1 cellular context compared by ENCODE assay signal in genomic region chr2:218659258-218659987, GRCh38.
TF ChIP-seq lines count a peak whose summit lies in the region.

A gene with protein sequence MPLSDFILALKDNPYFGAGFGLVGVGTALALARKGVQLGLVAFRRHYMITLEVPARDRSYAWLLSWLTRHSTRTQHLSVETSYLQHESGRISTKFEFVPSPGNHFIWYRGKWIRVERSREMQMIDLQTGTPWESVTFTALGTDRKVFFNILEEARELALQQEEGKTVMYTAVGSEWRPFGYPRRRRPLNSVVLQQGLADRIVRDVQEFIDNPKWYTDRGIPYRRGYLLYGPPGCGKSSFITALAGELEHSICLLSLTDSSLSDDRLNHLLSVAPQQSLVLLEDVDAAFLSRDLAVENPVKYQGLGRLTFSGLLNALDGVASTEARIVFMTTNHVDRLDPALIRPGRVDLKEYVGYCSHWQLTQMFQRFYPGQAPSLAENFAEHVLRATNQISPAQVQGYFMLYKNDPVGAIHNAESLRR (plus strand): TSS chr2:218659683. CDS start chr2:218660988, 1,305 bp downstream.
A gene with protein sequence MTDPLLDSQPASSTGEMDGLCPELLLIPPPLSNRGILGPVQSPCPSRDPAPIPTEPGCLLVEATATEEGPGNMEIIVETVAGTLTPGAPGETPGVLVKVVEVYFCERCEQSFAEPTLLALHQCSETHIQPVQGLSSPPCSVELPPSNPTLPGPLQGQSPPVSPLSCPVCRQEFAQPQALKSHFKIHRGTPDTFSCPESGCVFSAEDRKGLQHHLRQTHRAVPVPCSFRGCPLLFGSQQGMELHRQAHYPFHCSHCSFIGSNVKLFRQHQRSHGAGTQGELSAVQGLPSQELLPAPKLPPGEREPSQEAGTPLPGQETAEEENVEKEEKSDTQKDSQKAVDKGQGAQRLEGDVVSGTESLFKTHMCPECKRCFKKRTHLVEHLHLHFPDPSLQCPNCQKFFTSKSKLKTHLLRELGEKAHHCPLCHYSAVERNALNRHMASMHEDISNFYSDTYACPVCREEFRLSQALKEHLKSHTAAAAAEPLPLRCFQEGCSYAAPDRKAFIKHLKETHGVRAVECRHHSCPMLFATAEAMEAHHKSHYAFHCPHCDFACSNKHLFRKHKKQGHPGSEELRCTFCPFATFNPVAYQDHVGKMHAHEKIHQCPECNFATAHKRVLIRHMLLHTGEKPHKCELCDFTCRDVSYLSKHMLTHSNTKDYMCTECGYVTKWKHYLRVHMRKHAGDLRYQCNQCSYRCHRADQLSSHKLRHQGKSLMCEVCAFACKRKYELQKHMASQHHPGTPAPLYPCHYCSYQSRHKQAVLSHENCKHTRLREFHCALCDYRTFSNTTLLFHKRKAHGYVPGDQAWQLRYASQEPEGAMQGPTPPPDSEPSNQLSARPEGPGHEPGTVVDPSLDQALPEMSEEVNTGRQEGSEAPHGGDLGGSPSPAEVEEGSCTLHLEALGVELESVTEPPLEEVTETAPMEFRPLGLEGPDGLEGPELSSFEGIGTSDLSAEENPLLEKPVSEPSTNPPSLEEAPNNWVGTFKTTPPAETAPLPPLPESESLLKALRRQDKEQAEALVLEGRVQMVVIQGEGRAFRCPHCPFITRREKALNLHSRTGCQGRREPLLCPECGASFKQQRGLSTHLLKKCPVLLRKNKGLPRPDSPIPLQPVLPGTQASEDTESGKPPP (N-terminal part only) (minus strand): TSS chr2:218659623. CDS start chr2:218656429, 3,194 bp downstream.

TF ChIP-seq in GM12878, 131 proteins besides CTCF, POLR2A, EP300 and RAD21 (continued from another document and continues in another):
- TF ChIP-seq, protein P1, sequence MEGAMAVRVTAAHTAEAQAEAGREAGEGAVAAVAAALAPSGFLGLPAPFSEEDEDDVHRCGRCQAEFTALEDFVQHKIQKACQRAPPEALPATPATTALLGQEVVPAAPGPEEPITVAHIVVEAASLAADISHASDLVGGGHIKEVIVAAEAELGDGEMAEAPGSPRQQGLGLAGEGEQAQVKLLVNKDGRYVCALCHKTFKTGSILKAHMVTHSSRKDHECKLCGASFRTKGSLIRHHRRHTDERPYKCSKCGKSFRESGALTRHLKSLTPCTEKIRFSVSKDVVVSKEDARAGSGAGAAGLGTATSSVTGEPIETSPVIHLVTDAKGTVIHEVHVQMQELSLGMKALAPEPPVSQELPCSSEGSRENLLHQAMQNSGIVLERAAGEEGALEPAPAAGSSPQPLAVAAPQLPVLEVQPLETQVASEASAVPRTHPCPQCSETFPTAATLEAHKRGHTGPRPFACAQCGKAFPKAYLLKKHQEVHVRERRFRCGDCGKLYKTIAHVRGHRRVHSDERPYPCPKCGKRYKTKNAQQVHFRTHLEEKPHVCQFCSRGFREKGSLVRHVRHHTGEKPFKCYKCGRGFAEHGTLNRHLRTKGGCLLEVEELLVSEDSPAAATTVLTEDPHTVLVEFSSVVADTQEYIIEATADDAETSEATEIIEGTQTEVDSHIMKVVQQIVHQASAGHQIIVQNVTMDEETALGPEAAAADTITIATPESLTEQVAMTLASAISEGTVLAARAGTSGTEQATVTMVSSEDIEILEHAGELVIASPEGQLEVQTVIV (IDR thresholded peaks at IDR 0.05; ENCODE audit: borderline replicate concordance, partially characterized antibody): peak; percentile 26
- no peak for TF ChIP-seq MYB (IDR thresholded peaks at IDR 0.05; ENCODE audit: borderline replicate concordance, low read depth, low read length)
- no peak; the same call in 1 of the 2 replicates for TF ChIP-seq NRF1 (conservative IDR thresholded peaks at IDR 0.05; ENCODE audit: low read depth, low read length)
- TF ChIP-seq, protein P2, sequence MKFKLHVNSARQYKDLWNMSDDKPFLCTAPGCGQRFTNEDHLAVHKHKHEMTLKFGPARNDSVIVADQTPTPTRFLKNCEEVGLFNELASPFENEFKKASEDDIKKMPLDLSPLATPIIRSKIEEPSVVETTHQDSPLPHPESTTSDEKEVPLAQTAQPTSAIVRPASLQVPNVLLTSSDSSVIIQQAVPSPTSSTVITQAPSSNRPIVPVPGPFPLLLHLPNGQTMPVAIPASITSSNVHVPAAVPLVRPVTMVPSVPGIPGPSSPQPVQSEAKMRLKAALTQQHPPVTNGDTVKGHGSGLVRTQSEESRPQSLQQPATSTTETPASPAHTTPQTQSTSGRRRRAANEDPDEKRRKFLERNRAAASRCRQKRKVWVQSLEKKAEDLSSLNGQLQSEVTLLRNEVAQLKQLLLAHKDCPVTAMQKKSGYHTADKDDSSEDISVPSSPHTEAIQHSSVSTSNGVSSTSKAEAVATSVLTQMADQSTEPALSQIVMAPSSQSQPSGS (IDR thresholded peaks at IDR 0.05; ENCODE audit: low read length): no peak
- no peak for TF ChIP-seq TAF1 (IDR thresholded peaks at IDR 0.05; ENCODE audit: borderline replicate concordance, low read depth, low read length)
- TF ChIP-seq STAT3 (IDR thresholded peaks at IDR 0.05; ENCODE audit: low read depth, low read length): no peak
- TF ChIP-seq TCF3 (IDR thresholded peaks at IDR 0.05; ENCODE audit: borderline replicate concordance, insufficient read depth, low read depth, low read length): no peak
- peak; percentile 90 for TF ChIP-seq TCF7 (IDR thresholded peaks at IDR 0.05; ENCODE audit: borderline replicate concordance)
- TF ChIP-seq RBBP5 (conservative IDR thresholded peaks at IDR 0.05): no peak
- no peak for TF ChIP-seq SREBF1 (IDR thresholded peaks at IDR 0.05; ENCODE audit: low read length)
- TF ChIP-seq IKZF1 (conservative IDR thresholded peaks at IDR 0.05): peak; percentile 80; the same call in 1 of the 2 replicates
- TF ChIP-seq YBX1 (IDR thresholded peaks at IDR 0.05): no peak
- no peak for TF ChIP-seq MTA2 (IDR thresholded peaks at IDR 0.05; ENCODE audit: low read depth)
- TF ChIP-seq, protein P3, sequence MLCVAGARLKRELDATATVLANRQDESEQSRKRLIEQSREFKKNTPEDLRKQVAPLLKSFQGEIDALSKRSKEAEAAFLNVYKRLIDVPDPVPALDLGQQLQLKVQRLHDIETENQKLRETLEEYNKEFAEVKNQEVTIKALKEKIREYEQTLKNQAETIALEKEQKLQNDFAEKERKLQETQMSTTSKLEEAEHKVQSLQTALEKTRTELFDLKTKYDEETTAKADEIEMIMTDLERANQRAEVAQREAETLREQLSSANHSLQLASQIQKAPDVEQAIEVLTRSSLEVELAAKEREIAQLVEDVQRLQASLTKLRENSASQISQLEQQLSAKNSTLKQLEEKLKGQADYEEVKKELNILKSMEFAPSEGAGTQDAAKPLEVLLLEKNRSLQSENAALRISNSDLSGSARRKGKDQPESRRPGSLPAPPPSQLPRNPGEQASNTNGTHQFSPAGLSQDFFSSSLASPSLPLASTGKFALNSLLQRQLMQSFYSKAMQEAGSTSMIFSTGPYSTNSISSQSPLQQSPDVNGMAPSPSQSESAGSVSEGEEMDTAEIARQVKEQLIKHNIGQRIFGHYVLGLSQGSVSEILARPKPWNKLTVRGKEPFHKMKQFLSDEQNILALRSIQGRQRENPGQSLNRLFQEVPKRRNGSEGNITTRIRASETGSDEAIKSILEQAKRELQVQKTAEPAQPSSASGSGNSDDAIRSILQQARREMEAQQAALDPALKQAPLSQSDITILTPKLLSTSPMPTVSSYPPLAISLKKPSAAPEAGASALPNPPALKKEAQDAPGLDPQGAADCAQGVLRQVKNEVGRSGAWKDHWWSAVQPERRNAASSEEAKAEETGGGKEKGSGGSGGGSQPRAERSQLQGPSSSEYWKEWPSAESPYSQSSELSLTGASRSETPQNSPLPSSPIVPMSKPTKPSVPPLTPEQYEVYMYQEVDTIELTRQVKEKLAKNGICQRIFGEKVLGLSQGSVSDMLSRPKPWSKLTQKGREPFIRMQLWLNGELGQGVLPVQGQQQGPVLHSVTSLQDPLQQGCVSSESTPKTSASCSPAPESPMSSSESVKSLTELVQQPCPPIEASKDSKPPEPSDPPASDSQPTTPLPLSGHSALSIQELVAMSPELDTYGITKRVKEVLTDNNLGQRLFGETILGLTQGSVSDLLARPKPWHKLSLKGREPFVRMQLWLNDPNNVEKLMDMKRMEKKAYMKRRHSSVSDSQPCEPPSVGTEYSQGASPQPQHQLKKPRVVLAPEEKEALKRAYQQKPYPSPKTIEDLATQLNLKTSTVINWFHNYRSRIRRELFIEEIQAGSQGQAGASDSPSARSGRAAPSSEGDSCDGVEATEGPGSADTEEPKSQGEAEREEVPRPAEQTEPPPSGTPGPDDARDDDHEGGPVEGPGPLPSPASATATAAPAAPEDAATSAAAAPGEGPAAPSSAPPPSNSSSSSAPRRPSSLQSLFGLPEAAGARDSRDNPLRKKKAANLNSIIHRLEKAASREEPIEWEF (IDR thresholded peaks at IDR 0.05; ENCODE audit: insufficient replicate concordance, low read depth, low read length): no peak
- TF ChIP-seq, protein P4, sequence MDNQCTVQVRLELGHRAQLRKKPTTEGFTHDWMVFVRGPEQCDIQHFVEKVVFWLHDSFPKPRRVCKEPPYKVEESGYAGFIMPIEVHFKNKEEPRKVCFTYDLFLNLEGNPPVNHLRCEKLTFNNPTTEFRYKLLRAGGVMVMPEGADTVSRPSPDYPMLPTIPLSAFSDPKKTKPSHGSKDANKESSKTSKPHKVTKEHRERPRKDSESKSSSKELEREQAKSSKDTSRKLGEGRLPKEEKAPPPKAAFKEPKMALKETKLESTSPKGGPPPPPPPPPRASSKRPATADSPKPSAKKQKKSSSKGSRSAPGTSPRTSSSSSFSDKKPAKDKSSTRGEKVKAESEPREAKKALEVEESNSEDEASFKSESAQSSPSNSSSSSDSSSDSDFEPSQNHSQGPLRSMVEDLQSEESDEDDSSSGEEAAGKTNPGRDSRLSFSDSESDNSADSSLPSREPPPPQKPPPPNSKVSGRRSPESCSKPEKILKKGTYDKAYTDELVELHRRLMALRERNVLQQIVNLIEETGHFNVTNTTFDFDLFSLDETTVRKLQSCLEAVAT (IDR thresholded peaks at IDR 0.05): peak; percentile 99
- TF ChIP-seq ZBTB33 (IDR thresholded peaks at IDR 0.05): no peak
- TF ChIP-seq RB1 (IDR thresholded peaks at IDR 0.05; ENCODE audit: borderline replicate concordance): peak; percentile 83; the same call in 1 of the 2 replicates
- no peak for TF ChIP-seq BCL11A (IDR thresholded peaks at IDR 0.05; ENCODE audit: low read depth, low read length)
- peak in 1 of 2 experiments; percentile 77; a peak in 2 of 3 replicates for TF ChIP-seq EGR1 (IDR thresholded peaks at IDR 0.05; ENCODE audit: borderline replicate concordance in 1 of 2, low read depth in 2 of 2, low read length in 2 of 2)
- TF ChIP-seq, protein P5, sequence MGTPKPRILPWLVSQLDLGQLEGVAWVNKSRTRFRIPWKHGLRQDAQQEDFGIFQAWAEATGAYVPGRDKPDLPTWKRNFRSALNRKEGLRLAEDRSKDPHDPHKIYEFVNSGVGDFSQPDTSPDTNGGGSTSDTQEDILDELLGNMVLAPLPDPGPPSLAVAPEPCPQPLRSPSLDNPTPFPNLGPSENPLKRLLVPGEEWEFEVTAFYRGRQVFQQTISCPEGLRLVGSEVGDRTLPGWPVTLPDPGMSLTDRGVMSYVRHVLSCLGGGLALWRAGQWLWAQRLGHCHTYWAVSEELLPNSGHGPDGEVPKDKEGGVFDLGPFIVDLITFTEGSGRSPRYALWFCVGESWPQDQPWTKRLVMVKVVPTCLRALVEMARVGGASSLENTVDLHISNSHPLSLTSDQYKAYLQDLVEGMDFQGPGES (IDR thresholded peaks at IDR 0.05): no peak
- no peak for TF ChIP-seq SREBF2 (IDR thresholded peaks at IDR 0.05; ENCODE audit: low read length)
- TF ChIP-seq JUND (IDR thresholded peaks at IDR 0.05; ENCODE audit: low read depth, low read length): no peak
- TF ChIP-seq EED (IDR thresholded peaks at IDR 0.05; ENCODE audit: low read depth): no peak
- TF ChIP-seq SUZ12 (IDR thresholded peaks at IDR 0.05; ENCODE audit: unreplicated experiment): no peak
- no peak for TF ChIP-seq KLF5 (IDR thresholded peaks at IDR 0.05; ENCODE audit: partially characterized antibody)
- TF ChIP-seq PBX3 (IDR thresholded peaks at IDR 0.05; ENCODE audit: insufficient replicate concordance, low read depth, low read length): peak; percentile 85
- TF ChIP-seq PKNOX1 (IDR thresholded peaks at IDR 0.05): peak; percentile 96
- TF ChIP-seq RUNX3 (IDR thresholded peaks at IDR 0.05; ENCODE audit: low read length): peak; percentile 87
- TF ChIP-seq ZNF207 (IDR thresholded peaks at IDR 0.05; ENCODE audit: borderline replicate concordance): no peak
- no peak for TF ChIP-seq ZNF622 (IDR thresholded peaks at IDR 0.05)
- peak; percentile 73 for TF ChIP-seq NBN (IDR thresholded peaks at IDR 0.05)
- no peak; the same call in 1 of the 2 replicates for TF ChIP-seq NR2F1 (conservative IDR thresholded peaks at IDR 0.05)
- peak; percentile 46; the same call in 1 of the 2 replicates for TF ChIP-seq GATAD2B (conservative IDR thresholded peaks at IDR 0.05; ENCODE audit: low read depth)
- TF ChIP-seq ASH2L (IDR thresholded peaks at IDR 0.05; ENCODE audit: borderline replicate concordance, low read depth): no peak
- peak; percentile 38; the same call in 1 of the 2 replicates for TF ChIP-seq TBL1XR1 (IDR thresholded peaks at IDR 0.05; ENCODE audit: low read depth, low read length)
